ENCODE assay signal across 10 cellular contexts in genomic region chr4:15906024-15906443, GRCh38. TPM values are rescaled to one million over a fixed set of nuclear protein-coding genes. Genes with fewer than 3 reads are reported as not detected.
A peak's percentile ranks its signal among the peaks of the same experiment; 100 is the strongest.
DNase-seq lines count a peak whose midpoint lies in the region; ATAC-seq and TF ChIP-seq lines count a peak whose summit lies in the region.
"Had no signal": no experiment of that assay in that cellular context is flagged by ENCODE, and none has a peak within 500 bp of the region (broad histone marks: within the 10 kb centered on the region; RNA-seq: fewer than 3 reads in every experiment).

No MANE protein-coding gene starts in this region.

- CTCF ChIA-PET in naive thymus-derived CD4-positive, alpha-beta T cell (lab: Charles Lee), result no interaction called here
- CTCF ChIA-PET in OCI-LY7 (lab: Charles Lee; ENCODE audit: unreplicated experiment), result no interaction called here

- POLR2A ChIA-PET in naive thymus-derived CD4-positive, alpha-beta T cell (lab: Charles Lee), result no interaction called here
- POLR2A ChIA-PET in OCI-LY7 (lab: Charles Lee), result interaction anchor here (0.8 to 1.5 kb wide), 2 partner anchors 9 to 10 kb away, joined by 3 read pairs; no protein-coding TSS in a partner anchor

- H3K27ac ChIP-seq in endodermal cell (ENCODE audit: low read depth, low read length) (no peak overlapping the region), OCI-LY7 (ENCODE audit: low read depth, low read length, poor library complexity, severe bottlenecking) (no peak overlapping the region), GM23248 (no peak overlapping the region)
- no peak overlapping the region for H3K27ac ChIP-seq in naive thymus-derived CD4-positive, alpha-beta T cell (ENCODE audit: low read depth, low read length)
- H3K27ac ChIP-seq: sigmoid colon had no signal

- H3K36me3 ChIP-seq in endodermal cell (ENCODE audit: control insufficient read depth, insufficient read depth, low read length) (no peaks in the 10 kb centered on the region), OCI-LY7 (ENCODE audit: insufficient read depth, low read length) (no peaks in the 10 kb centered on the region), GM23248 (ENCODE audit: low read depth) (no peaks in the 10 kb centered on the region)
- H3K36me3 ChIP-seq in naive thymus-derived CD4-positive, alpha-beta T cell (ENCODE audit: control insufficient read depth in 2 of 3, insufficient read depth in 3 of 3, low read length in 3 of 3), result no peaks in the 10 kb centered on the region
- H3K36me3 ChIP-seq: sigmoid colon had no signal

- BruUV-seq in OCI-LY7 (replicated peaks; lab: Mats Ljungman, UMichigan), result no TSS peak

- no peaks in the 10 kb centered on the region for H3K9me2 ChIP-seq in OCI-LY7 (ENCODE audit: insufficient read depth, low read length)
- H3K9me2 ChIP-seq in GM23248 (ENCODE audit: insufficient read depth), result no peaks in the 10 kb centered on the region

- in situ Hi-C loops in GM23248 (cut with MboI), result no loop called here

- WGBS in endodermal cell (ENCODE audit: insufficient coverage in 1 of 2, insufficient read length in 1 of 2), 2 experiments, result 39 to 47% methylated on average over 13 to 25 of the region's 25 CpGs
- 87 to 94% methylated on average over 8 to 25 of the region's 25 CpGs for WGBS in GM23248 (ENCODE audit: low coverage in 1 of 2, low lambda C conversion rate in 2 of 2, missing lambda C conversion rate in 2 of 2), 2 experiments

- H3F3A ChIP-seq in GM23248 (ENCODE audit: insufficient read depth), result no peaks in the 10 kb centered on the region

- H3K79me2 ChIP-seq in OCI-LY7 (ENCODE audit: insufficient read depth, low read depth, low read length), result no peaks in the 10 kb centered on the region
- H3K79me2 ChIP-seq in GM23248 (ENCODE audit: insufficient read depth), result no peaks in the 10 kb centered on the region

- H3K27me3 ChIP-seq in endodermal cell (ENCODE audit: control insufficient read depth, insufficient read depth, low read length, poor library complexity, severe bottlenecking) (no peaks in the 10 kb centered on the region), GM23248 (replicated peaks; ENCODE audit: insufficient read depth) (peaks cover 8% of the 10 kb centered on the region; the same call in 1 of the 2 replicates)
- H3K27me3 ChIP-seq in naive thymus-derived CD4-positive, alpha-beta T cell (ENCODE audit: control insufficient read depth in 2 of 2, insufficient read depth in 2 of 2, low read length in 2 of 2), result no peaks in the 10 kb centered on the region
- H3K27me3 ChIP-seq: sigmoid colon had no signal

- peak overlapping the region; percentile 52 for H3K4me3 Mint-ChIP-seq in endodermal cell
- H3K4me3 Mint-ChIP-seq in naive thymus-derived CD4-positive, alpha-beta T cell, result no peak overlapping the region

- H3K9ac ChIP-seq in endodermal cell (ENCODE audit: extremely low read depth, low read length, poor library complexity, severe bottlenecking) (no peak overlapping the region), GM23248 (no peak overlapping the region)

- H3K36me3 Mint-ChIP-seq in endodermal cell (ENCODE audit: low read depth), result peaks cover 6% of the 10 kb centered on the region
- no peaks in the 10 kb centered on the region for H3K36me3 Mint-ChIP-seq in naive thymus-derived CD4-positive, alpha-beta T cell

- no peak overlapping the region for H3K4me2 ChIP-seq in OCI-LY7 (ENCODE audit: low read length)
- H3K4me2 ChIP-seq in GM23248 (ENCODE audit: unreplicated experiment), result no peak overlapping the region

- H3K4me1 Mint-ChIP-seq in endodermal cell, result peaks cover 3% of the 10 kb centered on the region
- H3K4me1 Mint-ChIP-seq in naive thymus-derived CD4-positive, alpha-beta T cell, result peaks cover 0 to 10% (median 0%) of the 10 kb centered on the region in 7 donors

- H3K9me3 ChIP-seq in endodermal cell (ENCODE audit: control insufficient read depth, low read length) (peaks cover 5% of the 10 kb centered on the region), OCI-LY7 (ENCODE audit: low read length) (no peaks in the 10 kb centered on the region), GM23248 (ENCODE audit: low read depth) (no peaks in the 10 kb centered on the region)
- no peaks in the 10 kb centered on the region for H3K9me3 ChIP-seq in naive thymus-derived CD4-positive, alpha-beta T cell (ENCODE audit: control insufficient read depth in 2 of 3, low read length in 3 of 3)
- H3K9me3 ChIP-seq: sigmoid colon had no signal

- H3K9me3 Mint-ChIP-seq in endodermal cell, result peaks cover 17% of the 10 kb centered on the region
- peaks cover 0 to 4% (median 0%) of the 10 kb centered on the region in 11 donors for H3K9me3 Mint-ChIP-seq in naive thymus-derived CD4-positive, alpha-beta T cell

- intact Hi-C loops in naive thymus-derived CD4-positive, alpha-beta T cell (cut with micrococcal nuclease), result no loop called here
- intact Hi-C loops in OCI-LY7 (cut with micrococcal nuclease; ENCODE audit: unreplicated experiment), result no loop called here

- no peak for TF ChIP-seq CTCF in endodermal cell (conservative IDR thresholded peaks at IDR 0.05)
- TF ChIP-seq CTCF in OCI-LY7 (conservative IDR thresholded peaks at IDR 0.05; ENCODE audit: low read length), result no peak

- ATAC-seq in naive thymus-derived CD4-positive, alpha-beta T cell, result peak; percentile 57
- ATAC-seq in GM19467 (IDR thresholded peaks at IDR 0.05; ENCODE audit: unreplicated experiment) (no peak), GM21825 (IDR thresholded peaks at IDR 0.05; ENCODE audit: unreplicated experiment) (no peak)

- H3K27me3 Mint-ChIP-seq in endodermal cell (ENCODE audit: insufficient read depth), result peaks cover 14% of the 10 kb centered on the region
- H3K27me3 Mint-ChIP-seq in naive thymus-derived CD4-positive, alpha-beta T cell, result peaks cover 23 to 34% (median 28%) of the 10 kb centered on the region in 5 donors

- H3K4me3 ChIP-seq in endodermal cell (ENCODE audit: low read length) (no peak overlapping the region), OCI-LY7 (ENCODE audit: low read depth, low read length, poor library complexity, severe bottlenecking) (no peak overlapping the region), GM23248 (no peak overlapping the region)
- no peak overlapping the region for H3K4me3 ChIP-seq in naive thymus-derived CD4-positive, alpha-beta T cell (ENCODE audit: low read length)
- H3K4me3 ChIP-seq: sigmoid colon had no signal

- DNase-seq in D341Med (ENCODE audit: low spot score), result peak; percentile 42
- DNase-seq in NCI-H146 treated with DMSO at 0.1 percent for 48 hours (lab: John Stamatoyannopoulos, UW; ENCODE audit: unreplicated experiment), result peak; percentile 4
- DNase-seq in endodermal cell, result peak; percentile 93
- peak in 1 of 9 donors; percentile 24 for DNase-seq in naive thymus-derived CD4-positive, alpha-beta T cell
- DNase-seq in OCI-LY7 (ENCODE audit: low spot score), result no peak
- no peak for DNase-seq in GM23248
- DNase-seq: sigmoid colon had no signal

- H4K20me1 ChIP-seq in OCI-LY7 (ENCODE audit: insufficient read depth, low read length) (no peaks in the 10 kb centered on the region), GM23248 (ENCODE audit: insufficient read depth) (no peaks in the 10 kb centered on the region)

- peak overlapping the region; percentile 71 for H3K27ac Mint-ChIP-seq in endodermal cell
- H3K27ac Mint-ChIP-seq in naive thymus-derived CD4-positive, alpha-beta T cell, result no peak overlapping the region

- no peaks in the 10 kb centered on the region for H3K4me1 ChIP-seq in endodermal cell (ENCODE audit: control insufficient read depth, insufficient read depth, low read length)
- H3K4me1 ChIP-seq in naive thymus-derived CD4-positive, alpha-beta T cell (ENCODE audit: control insufficient read depth in 2 of 2, insufficient read depth in 2 of 2, low read length in 2 of 2), result no peaks in the 10 kb centered on the region
- H3K4me1 ChIP-seq in OCI-LY7 (ENCODE audit: insufficient read depth, low read length, poor library complexity, severe bottlenecking), result no peaks in the 10 kb centered on the region
- no peaks in the 10 kb centered on the region for H3K4me1 ChIP-seq in GM23248 (ENCODE audit: insufficient read depth)

- H2AFZ ChIP-seq in OCI-LY7 (ENCODE audit: low read length) (no peak overlapping the region), GM23248 (no peak overlapping the region)

RNA-seq across cellular contexts. Expression of gene FGFBP1, which starts 32.5 kb away (rescaled TPM):
- total RNA-seq in endodermal cell (not detected), OCI-LY7 (2022) (not detected in 2 replicates)
- polyA plus RNA-seq in endodermal cell (2013, experiment 1 of 2), result not detected
- not detected for polyA plus RNA-seq in endodermal cell (2013, experiment 2 of 2)
- not detected for total RNA-seq in naive thymus-derived CD4-positive, alpha-beta T cell
- not detected for polyA plus RNA-seq in naive thymus-derived CD4-positive, alpha-beta T cell
- not detected in 2 replicates for total RNA-seq in OCI-LY7 (2014; rRNA removed; shearing (Covaris generic))
- total RNA-seq in GM23248 (2014; rRNA removed; shearing (Covaris generic)), result not detected in 2 replicates
- polyA plus RNA-seq in GM23248 (2016; fragmentation: Nextera tagmentation; extraction: Ambion mirVana), result not detected in 2 replicates
- total RNA-seq: T-helper 1 cell treated with Interleukin-12 subunit alpha and Interleukin-12 subunit beta and Interleukin-4 antibody, amounts not matched to agents 30 ng/mL and 1 ng/mL, for 36 hours had no signal

RNA-seq across cellular contexts. Expression of gene FGFBP2, which starts 56.9 kb away (rescaled TPM):
- total RNA-seq in endodermal cell (not detected), OCI-LY7 (2022) (not detected in 2 replicates)
- polyA plus RNA-seq in endodermal cell (2013, experiment 1 of 2), result not detected
- polyA plus RNA-seq in endodermal cell (2013, experiment 2 of 2), result not detected
- 10 to 100 TPM in 1 of 5 experiments, 1 to 10 TPM in 4; 1.2 to 54.8 (median 4.5) TPM for total RNA-seq in naive thymus-derived CD4-positive, alpha-beta T cell
- polyA plus RNA-seq in naive thymus-derived CD4-positive, alpha-beta T cell, result 1 to 10 TPM; 1.3 to 2.7 TPM
- not detected in 2 replicates for total RNA-seq in OCI-LY7 (2014; rRNA removed; shearing (Covaris generic))
- not detected in 2 replicates for total RNA-seq in GM23248 (2014; rRNA removed; shearing (Covaris generic))
- not detected in 2 replicates for polyA plus RNA-seq in GM23248 (2016; fragmentation: Nextera tagmentation; extraction: Ambion mirVana)

Comparison
In these comparisons a context has a peak if more than half of its experiments do, and no peak if none do; other contexts are left out.
1. DNase-seq: peak in D341Med (single experiment), NCI-H146 treated with DMSO at 0.1 percent for 48 hours (single experiment) and endodermal cell (single experiment); none in OCI-LY7 (single experiment) and GM23248 (single experiment).